In the genomic region with DNA sequence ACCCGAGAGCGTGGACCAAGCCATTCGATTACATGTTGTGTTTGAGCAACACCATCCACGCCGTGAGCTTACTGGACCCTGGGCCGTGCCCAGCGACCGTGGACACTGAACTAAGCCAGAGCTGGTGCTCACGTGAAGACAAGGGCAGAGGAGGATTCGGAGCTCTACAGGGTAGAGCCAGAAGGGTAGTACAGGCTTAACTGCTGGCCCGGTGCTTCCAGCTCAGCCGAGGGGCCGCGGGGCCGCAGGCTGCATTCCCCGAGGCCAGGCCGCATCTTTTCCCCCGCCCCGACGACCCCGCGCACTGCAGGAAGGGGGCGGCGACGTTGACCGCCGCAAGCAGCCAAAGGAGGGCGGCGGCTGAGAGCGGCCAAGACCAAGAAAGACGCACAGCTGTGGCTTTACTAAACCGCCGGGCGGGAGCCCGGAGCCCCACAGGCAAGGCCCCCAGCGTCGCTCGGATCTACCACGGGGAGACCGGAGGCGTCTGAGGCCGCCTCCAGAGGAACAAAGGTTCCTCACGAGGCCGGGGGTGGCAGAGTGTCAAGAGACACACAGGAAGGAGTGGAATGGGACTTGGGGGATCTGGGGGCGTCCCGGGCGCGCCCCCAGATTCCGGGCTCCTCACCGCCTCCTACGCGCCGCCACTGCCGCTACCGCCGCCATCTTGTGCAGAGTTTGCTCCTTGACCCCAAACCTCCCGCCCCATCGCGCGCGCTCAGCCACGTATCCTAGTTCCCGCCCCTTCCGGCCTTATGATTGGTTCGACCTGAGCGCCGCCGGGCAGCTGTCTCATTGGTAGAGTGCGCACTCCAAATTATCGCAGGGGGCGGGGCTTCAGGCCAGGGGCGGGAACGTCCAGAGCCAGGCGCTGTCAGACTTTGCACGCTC, we compare ENCODE assay signal across 1 cellular context.
TF ChIP-seq lines count a peak whose summit lies in the region.

A gene (minus strand): TSS at position 680 of the 891 bp plus-strand sequence. CDS start 14 bp downstream, at position 666.

TF ChIP-seq in HEK293, 187 proteins besides CTCF, POLR2A, EP300 and RAD21 (continued from another document and continues in another):
- TF ChIP-seq, protein P1, sequence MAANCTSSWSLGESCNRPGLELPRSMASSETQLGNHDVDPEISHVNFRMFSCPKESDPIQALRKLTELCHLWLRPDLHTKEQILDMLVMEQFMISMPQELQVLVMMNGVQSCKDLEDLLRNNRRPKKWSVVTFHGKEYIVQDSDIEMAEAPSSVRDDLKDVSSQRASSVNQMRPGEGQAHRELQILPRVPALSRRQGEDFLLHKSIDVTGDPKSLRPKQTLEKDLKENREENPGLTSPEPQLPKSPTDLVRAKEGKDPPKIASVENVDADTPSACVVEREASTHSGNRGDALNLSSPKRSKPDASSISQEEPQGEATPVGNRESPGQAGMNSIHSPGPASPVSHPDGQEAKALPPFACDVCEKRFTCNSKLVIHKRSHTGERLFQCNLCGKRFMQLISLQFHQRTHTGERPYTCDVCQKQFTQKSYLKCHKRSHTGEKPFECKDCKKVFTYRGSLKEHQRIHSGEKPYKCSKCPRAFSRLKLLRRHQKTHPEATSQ (tag by site-specific recombination; IDR thresholded peaks at IDR 0.05), result no peak
- TF ChIP-seq REPIN1 (tag by site-specific recombination; IDR thresholded peaks at IDR 0.05; ENCODE audit: low read depth) (no peak), SCRT2 (tag by site-specific recombination; IDR thresholded peaks at IDR 0.05) (no peak), KLF7 (tag by site-specific recombination; IDR thresholded peaks at IDR 0.05; ENCODE audit: borderline replicate concordance) (0 out of 2 replicates have a peak, but pooled peaks have one; percentile 27), ZNF416 (tag by site-specific recombination; IDR thresholded peaks at IDR 0.05) (no peak), ZSCAN23 (tag by site-specific recombination; IDR thresholded peaks at IDR 0.05) (no peak), GFI1B (tag by site-specific recombination; IDR thresholded peaks at IDR 0.05) (no peak), ZBTB1 (tag by site-specific recombination; IDR thresholded peaks at IDR 0.05) (no peak), ZNF341 (tag by site-specific recombination; IDR thresholded peaks at IDR 0.05; ENCODE audit: low read depth) (no peak), IKZF3 (tag by site-specific recombination; IDR thresholded peaks at IDR 0.05) (no peak), ZBTB8A (tag by site-specific recombination; IDR thresholded peaks at IDR 0.05) (peak; percentile 35; the same call in 1 of the 2 replicates), ZNF555 (tag by site-specific recombination; conservative IDR thresholded peaks at IDR 0.05) (no peak), ZNF629 (tag by site-specific recombination; IDR thresholded peaks at IDR 0.05) (peak; percentile 31; the same call in 1 of the 2 replicates), ZBTB17 (tag by site-specific recombination; IDR thresholded peaks at IDR 0.05) (no peak), ZNF302 (tag by site-specific recombination; IDR thresholded peaks at IDR 0.05; ENCODE audit: low read depth) (no peak), ZFP3 (tag by site-specific recombination; IDR thresholded peaks at IDR 0.05; ENCODE audit: low read depth) (no peak), ZNF768 (tag by site-specific recombination; IDR thresholded peaks at IDR 0.05) (no peak), ZNF792 (tag by site-specific recombination; IDR thresholded peaks at IDR 0.05) (no peak), WT1 (tag by site-specific recombination; IDR thresholded peaks at IDR 0.05) (0 out of 2 replicates have a peak, but pooled peaks have one; percentile 34), ZNF184 (tag by site-specific recombination; IDR thresholded peaks at IDR 0.05) (no peak), ZNF530 (tag by site-specific recombination; IDR thresholded peaks at IDR 0.05; ENCODE audit: low read depth) (no peak), ZNF785 (tag by site-specific recombination; IDR thresholded peaks at IDR 0.05) (no peak), ZNF350 (tag by site-specific recombination; IDR thresholded peaks at IDR 0.05) (no peak), GLI2 (tag by site-specific recombination; IDR thresholded peaks at IDR 0.05; ENCODE audit: borderline replicate concordance, low read depth) (no peak), ZNF335 (tag by site-specific recombination; conservative IDR thresholded peaks at IDR 0.05) (peak; percentile 80), SP2 (tag by site-specific recombination; IDR thresholded peaks at IDR 0.05) (peak; percentile 95), ZFP69B (tag by site-specific recombination; IDR thresholded peaks at IDR 0.05) (no peak), ZNF701 (tag by site-specific recombination; IDR thresholded peaks at IDR 0.05) (no peak), HOXC10 (CRISPR knock-in tag; IDR thresholded peaks at IDR 0.05) (no peak), ZBTB48 (tag by site-specific recombination; IDR thresholded peaks at IDR 0.05) (no peak), ZNF248 (tag by site-specific recombination; IDR thresholded peaks at IDR 0.05) (no peak), ZNF521 (tag by site-specific recombination; IDR thresholded peaks at IDR 0.05) (no peak), MZF1 (tag by site-specific recombination; IDR thresholded peaks at IDR 0.05; ENCODE audit: borderline replicate concordance) (no peak), ZNF76 (tag by site-specific recombination; IDR thresholded peaks at IDR 0.05; ENCODE audit: borderline replicate concordance, low read depth) (no peak), ZNF121 (tag by site-specific recombination; IDR thresholded peaks at IDR 0.05) (no peak), MEIS1 (CRISPR knock-in tag; IDR thresholded peaks at IDR 0.05; ENCODE audit: borderline replicate concordance) (no peak), ZNF561 (tag by site-specific recombination; IDR thresholded peaks at IDR 0.05; ENCODE audit: borderline replicate concordance) (no peak)
- TF ChIP-seq, protein P2, sequence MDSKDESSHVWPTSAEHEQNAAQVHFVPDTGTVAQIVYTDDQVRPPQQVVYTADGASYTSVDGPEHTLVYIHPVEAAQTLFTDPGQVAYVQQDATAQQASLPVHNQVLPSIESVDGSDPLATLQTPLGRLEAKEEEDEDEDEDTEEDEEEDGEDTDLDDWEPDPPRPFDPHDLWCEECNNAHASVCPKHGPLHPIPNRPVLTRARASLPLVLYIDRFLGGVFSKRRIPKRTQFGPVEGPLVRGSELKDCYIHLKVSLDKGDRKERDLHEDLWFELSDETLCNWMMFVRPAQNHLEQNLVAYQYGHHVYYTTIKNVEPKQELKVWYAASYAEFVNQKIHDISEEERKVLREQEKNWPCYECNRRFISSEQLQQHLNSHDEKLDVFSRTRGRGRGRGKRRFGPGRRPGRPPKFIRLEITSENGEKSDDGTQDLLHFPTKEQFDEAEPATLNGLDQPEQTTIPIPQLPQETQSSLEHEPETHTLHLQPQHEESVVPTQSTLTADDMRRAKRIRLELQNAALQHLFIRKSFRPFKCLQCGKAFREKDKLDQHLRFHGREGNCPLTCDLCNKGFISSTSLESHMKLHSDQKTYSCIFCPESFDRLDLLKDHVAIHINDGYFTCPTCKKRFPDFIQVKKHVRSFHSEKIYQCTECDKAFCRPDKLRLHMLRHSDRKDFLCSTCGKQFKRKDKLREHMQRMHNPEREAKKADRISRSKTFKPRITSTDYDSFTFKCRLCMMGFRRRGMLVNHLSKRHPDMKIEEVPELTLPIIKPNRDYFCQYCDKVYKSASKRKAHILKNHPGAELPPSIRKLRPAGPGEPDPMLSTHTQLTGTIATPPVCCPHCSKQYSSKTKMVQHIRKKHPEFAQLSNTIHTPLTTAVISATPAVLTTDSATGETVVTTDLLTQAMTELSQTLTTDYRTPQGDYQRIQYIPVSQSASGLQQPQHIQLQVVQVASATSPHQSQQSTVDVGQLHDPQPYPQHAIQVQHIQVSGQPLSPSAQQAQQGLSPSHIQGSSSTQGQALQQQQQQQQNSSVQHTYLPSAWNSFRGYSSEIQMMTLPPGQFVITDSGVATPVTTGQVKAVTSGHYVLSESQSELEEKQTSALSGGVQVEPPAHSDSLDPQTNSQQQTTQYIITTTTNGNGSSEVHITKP (tag by site-specific recombination; IDR thresholded peaks at IDR 0.05), result 0 out of 2 replicates have a peak, but pooled peaks have one; percentile 10
- TF ChIP-seq, protein P3, sequence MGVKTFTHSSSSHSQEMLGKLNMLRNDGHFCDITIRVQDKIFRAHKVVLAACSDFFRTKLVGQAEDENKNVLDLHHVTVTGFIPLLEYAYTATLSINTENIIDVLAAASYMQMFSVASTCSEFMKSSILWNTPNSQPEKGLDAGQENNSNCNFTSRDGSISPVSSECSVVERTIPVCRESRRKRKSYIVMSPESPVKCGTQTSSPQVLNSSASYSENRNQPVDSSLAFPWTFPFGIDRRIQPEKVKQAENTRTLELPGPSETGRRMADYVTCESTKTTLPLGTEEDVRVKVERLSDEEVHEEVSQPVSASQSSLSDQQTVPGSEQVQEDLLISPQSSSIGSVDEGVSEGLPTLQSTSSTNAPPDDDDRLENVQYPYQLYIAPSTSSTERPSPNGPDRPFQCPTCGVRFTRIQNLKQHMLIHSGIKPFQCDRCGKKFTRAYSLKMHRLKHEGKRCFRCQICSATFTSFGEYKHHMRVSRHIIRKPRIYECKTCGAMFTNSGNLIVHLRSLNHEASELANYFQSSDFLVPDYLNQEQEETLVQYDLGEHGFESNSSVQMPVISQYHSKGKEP (tag by site-specific recombination; IDR thresholded peaks at IDR 0.05), result no peak
- TF ChIP-seq, protein P4, sequence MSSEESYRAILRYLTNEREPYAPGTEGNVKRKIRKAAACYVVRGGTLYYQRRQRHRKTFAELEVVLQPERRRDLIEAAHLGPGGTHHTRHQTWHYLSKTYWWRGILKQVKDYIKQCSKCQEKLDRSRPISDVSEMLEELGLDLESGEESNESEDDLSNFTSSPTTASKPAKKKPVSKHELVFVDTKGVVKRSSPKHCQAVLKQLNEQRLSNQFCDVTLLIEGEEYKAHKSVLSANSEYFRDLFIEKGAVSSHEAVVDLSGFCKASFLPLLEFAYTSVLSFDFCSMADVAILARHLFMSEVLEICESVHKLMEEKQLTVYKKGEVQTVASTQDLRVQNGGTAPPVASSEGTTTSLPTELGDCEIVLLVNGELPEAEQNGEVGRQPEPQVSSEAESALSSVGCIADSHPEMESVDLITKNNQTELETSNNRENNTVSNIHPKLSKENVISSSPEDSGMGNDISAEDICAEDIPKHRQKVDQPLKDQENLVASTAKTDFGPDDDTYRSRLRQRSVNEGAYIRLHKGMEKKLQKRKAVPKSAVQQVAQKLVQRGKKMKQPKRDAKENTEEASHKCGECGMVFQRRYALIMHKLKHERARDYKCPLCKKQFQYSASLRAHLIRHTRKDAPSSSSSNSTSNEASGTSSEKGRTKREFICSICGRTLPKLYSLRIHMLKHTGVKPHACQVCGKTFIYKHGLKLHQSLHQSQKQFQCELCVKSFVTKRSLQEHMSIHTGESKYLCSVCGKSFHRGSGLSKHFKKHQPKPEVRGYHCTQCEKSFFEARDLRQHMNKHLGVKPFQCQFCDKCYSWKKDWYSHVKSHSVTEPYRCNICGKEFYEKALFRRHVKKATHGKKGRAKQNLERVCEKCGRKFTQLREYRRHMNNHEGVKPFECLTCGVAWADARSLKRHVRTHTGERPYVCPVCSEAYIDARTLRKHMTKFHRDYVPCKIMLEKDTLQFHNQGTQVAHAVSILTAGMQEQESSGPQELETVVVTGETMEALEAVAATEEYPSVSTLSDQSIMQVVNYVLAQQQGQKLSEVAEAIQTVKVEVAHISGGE (tag by site-specific recombination; conservative IDR thresholded peaks at IDR 0.05; ENCODE audit: low read depth), result peak; percentile 30; the same call in 1 of the 2 replicates
- TF ChIP-seq, protein P5, sequence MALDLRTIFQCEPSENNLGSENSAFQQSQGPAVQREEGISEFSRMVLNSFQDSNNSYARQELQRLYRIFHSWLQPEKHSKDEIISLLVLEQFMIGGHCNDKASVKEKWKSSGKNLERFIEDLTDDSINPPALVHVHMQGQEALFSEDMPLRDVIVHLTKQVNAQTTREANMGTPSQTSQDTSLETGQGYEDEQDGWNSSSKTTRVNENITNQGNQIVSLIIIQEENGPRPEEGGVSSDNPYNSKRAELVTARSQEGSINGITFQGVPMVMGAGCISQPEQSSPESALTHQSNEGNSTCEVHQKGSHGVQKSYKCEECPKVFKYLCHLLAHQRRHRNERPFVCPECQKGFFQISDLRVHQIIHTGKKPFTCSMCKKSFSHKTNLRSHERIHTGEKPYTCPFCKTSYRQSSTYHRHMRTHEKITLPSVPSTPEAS (tag by site-specific recombination; IDR thresholded peaks at IDR 0.05), result no peak
- TF ChIP-seq, protein P6, sequence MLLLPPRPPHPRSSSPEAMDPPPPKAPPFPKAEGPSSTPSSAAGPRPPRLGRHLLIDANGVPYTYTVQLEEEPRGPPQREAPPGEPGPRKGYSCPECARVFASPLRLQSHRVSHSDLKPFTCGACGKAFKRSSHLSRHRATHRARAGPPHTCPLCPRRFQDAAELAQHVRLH (tag by site-specific recombination; IDR thresholded peaks at IDR 0.05), result no peak
- TF ChIP-seq, protein P7, sequence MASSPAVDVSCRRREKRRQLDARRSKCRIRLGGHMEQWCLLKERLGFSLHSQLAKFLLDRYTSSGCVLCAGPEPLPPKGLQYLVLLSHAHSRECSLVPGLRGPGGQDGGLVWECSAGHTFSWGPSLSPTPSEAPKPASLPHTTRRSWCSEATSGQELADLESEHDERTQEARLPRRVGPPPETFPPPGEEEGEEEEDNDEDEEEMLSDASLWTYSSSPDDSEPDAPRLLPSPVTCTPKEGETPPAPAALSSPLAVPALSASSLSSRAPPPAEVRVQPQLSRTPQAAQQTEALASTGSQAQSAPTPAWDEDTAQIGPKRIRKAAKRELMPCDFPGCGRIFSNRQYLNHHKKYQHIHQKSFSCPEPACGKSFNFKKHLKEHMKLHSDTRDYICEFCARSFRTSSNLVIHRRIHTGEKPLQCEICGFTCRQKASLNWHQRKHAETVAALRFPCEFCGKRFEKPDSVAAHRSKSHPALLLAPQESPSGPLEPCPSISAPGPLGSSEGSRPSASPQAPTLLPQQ (tag by site-specific recombination; IDR thresholded peaks at IDR 0.05), result peak; percentile 48; the same call in 1 of the 2 replicates
- TF ChIP-seq, protein P8, sequence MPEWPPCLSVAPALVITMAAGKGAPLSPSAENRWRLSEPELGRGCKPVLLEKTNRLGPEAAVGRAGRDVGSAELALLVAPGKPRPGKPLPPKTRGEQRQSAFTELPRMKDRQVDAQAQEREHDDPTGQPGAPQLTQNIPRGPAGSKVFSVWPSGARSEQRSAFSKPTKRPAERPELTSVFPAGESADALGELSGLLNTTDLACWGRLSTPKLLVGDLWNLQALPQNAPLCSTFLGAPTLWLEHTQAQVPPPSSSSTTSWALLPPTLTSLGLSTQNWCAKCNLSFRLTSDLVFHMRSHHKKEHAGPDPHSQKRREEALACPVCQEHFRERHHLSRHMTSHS (tag by site-specific recombination; IDR thresholded peaks at IDR 0.05), result no peak
- TF ChIP-seq, protein P9, sequence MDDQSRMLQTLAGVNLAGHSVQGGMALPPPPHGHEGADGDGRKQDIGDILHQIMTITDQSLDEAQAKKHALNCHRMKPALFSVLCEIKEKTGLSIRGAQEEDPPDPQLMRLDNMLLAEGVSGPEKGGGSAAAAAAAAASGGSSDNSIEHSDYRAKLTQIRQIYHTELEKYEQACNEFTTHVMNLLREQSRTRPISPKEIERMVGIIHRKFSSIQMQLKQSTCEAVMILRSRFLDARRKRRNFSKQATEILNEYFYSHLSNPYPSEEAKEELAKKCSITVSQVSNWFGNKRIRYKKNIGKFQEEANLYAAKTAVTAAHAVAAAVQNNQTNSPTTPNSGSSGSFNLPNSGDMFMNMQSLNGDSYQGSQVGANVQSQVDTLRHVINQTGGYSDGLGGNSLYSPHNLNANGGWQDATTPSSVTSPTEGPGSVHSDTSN (CRISPR knock-in tag; IDR thresholded peaks at IDR 0.05), result no peak
